In the genomic region with DNA sequence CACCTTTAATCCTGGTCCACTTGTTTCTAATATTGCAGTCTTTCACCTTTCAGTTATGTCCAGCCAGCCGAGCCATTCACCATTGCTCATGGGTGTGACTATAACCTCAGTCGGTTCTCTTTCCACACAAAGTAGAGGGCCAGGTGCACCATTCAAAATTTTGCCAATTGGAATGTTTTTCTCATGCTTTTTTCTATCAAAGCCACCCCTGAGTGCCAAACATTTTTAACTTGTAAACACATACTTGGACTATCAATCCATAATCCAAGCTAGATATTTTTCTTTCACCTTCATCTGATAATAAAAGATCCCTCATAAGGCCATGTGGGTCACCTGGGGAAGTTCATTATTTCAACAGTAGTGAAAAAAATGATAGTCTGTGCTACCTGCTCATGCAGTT, we compare ENCODE assay signal across 34 cellular contexts.
"Had no signal": no experiment of that assay in that cellular context is flagged by ENCODE, and none has a peak within 500 bp of the region (broad histone marks: within the 10 kb centered on the region; RNA-seq: fewer than 3 reads in every experiment).

No MANE protein-coding gene starts in this region.

- H3K36me3 ChIP-seq: MG63 had no signal

- H3K4me3 ChIP-seq: MG63 had no signal

- H3K9me3 ChIP-seq: MG63 had no signal

- H3K27me3 ChIP-seq: MG63 had no signal

- DNase-seq: Karpas-422, Kasumi-1, MG63, MM.1S, MV-4-11, NCI-H1048, NCI-H1092, NCI-H1092 treated with DMSO at 0.1 percent for 48 hours, NCI-H1105, NCI-H1105 treated with DMSO at 0.1 percent for 48 hours, NCI-H1417, NCI-H1417 treated with DMSO at 0.1 percent for 48 hours, NCI-H1436, NCI-H1436 treated with DMSO at 0.1 percent for 48 hours, NCI-H146, NCI-H1694, NCI-H1694 treated with DMSO at 0.1 percent for 48 hours, NCI-H187, NCI-H187 treated with DMSO at 0.1 percent for 48 hours, NCI-H1930, NCI-H2029, NCI-H2029 treated with DMSO at 0.1 percent for 48 hours, NCI-H2081, NCI-H2081 treated with DMSO at 0.1 percent for 48 hours, NCI-H2107, NCI-H2171, NCI-H2171 treated with DMSO at 0.1 percent for 48 hours, NCI-H2227 treated with DMSO at 0.1 percent for 48 hours, NCI-H226, NCI-H345, NCI-H446, NCI-H446 treated with DMSO at 0.1 percent for 48 hours, NCI-H510A, NCI-H510A treated with DMSO at 0.1 percent for 48 hours had no signal
